Comparison of ENCODE assay signal across 27 cellular contexts in genomic region chr2:43116988-43117387, GRCh38.
"Had no signal": no experiment of that assay in that cellular context is flagged by ENCODE, and none has a peak within 500 bp of the region (broad histone marks: within the 10 kb centered on the region; RNA-seq: fewer than 3 reads in every experiment).

No MANE protein-coding gene starts in this region.

- ATAC-seq: activated naive CD4-positive, alpha-beta T cell treated with anti-CD3 and anti-CD28 coated beads, Interleukin-2, amount 50 U/mL, for 72 hours; activated T-cell treated with anti-CD3 and anti-CD28 coated beads, Interleukin-2, amount 50 U/mL, for 4 hours; body of pancreas; Panc1 had no signal

- H3K27ac ChIP-seq: adrenal gland, body of pancreas, VCaP had no signal

- H3K4me3 ChIP-seq: adrenal gland, body of pancreas had no signal

- DNase-seq: activated B cell treated with CpG ODN at 0.5 μM for 24 hours; activated CD4-positive, alpha-beta memory T cell treated with anti-CD3 and anti-CD28 coated beads for 36 hours; activated CD4-positive, alpha-beta T cell treated with anti-CD3 and anti-CD28 coated beads for 4 hours; activated CD4-positive, alpha-beta T cell treated with anti-CD3 and anti-CD28 coated beads, Interleukin-2, amount 50 U/mL, for 1 hour; activated CD4-positive, CD25-positive, alpha-beta regulatory T cell treated with anti-CD3 and anti-CD28 coated beads, Interleukin-2, amount 50 U/mL, for 72 hours; activated CD8-positive, alpha-beta memory T cell treated with anti-CD3 and anti-CD28 coated beads, Interleukin-2, amount 50 U/mL, for 4 hours; activated gamma-delta T cell treated with Interleukin-2 at 50 U/mL for 16 hours; activated naive CD4-positive, alpha-beta T cell treated with anti-CD3 and anti-CD28 coated beads for 36 hours; activated T-cell treated with anti-CD3 and anti-CD28 coated beads for 4 hours; activated T-cell treated with anti-CD3 and anti-CD28 coated beads, Interleukin-2, amount 50 U/mL, for 4 hours; adrenal gland; body of pancreas; NCI-H1048; NCI-H1105 treated with DMSO at 0.1 percent for 48 hours; NCI-H1436; NCI-H1694; NCI-H2029; NCI-H345; NCI-H524 treated with DMSO at 0.1 percent for 48 hours; Right ventricle myocardium superior; SW 1271; T-helper 1 cell; T-helper 2 cell; T-helper 9 cell had no signal

- H3K9me3 ChIP-seq: body of pancreas had no signal

- H3K4me1 ChIP-seq: adrenal gland, body of pancreas had no signal

- H3K27me3 ChIP-seq: adrenal gland, body of pancreas had no signal

- H3K36me3 ChIP-seq: adrenal gland had no signal
